9 cellular contexts compared by ENCODE assay signal in the genomic region with DNA sequence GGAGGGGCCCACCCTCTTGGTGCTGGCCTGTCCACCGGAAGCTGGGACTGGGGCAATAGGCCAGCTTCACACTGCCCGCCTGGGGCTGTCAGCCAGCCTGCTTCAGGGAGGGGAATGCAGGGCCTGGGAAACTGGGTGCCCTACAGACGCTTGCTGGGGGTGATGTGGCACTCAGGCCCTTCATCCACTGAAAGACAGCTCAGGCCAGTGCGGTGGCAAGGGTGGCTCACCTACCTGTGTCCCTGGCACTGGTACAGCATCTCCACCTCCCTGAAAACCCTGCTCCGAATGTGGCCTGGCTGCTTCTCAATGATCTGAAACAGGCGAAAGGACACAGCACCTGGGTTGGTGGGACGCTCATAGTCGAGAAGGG. TPM values are rescaled to one million over a fixed set of nuclear protein-coding genes. Genes with fewer than 3 reads are reported as not detected.
DNase-seq lines count a peak whose midpoint lies in the region; ATAC-seq and TF ChIP-seq lines count a peak whose summit lies in the region.
"Had no signal": no experiment of that assay in that cellular context is flagged by ENCODE, and none has a peak within 500 bp of the region (broad histone marks: within the 10 kb centered on the region; RNA-seq: fewer than 3 reads in every experiment).

No MANE protein-coding gene starts in this region.

- peak overlapping the region; percentile 86 for H3K27ac Mint-ChIP-seq in activated naive CD8-positive, alpha-beta T cell treated with anti-CD3 and anti-CD28 coated beads for 36 hours

- H3K27me3 ChIP-seq in right lobe of liver: no peaks in the 10 kb centered on the region

- peak overlapping the region; percentile 74 for H3K4me3 Mint-ChIP-seq in activated naive CD8-positive, alpha-beta T cell treated with anti-CD3 and anti-CD28 coated beads for 36 hours

- DNase-seq in LNCaP clone FGC (ENCODE audit: low read depth) (no peak), right lobe of liver (peak in 1 of 3 donors; percentile 58), substantia nigra (lab: John Stamatoyannopoulos, UW) (peak in 10 of 49 donors; percentile 9 to 55 (median 29)), occipital lobe (lab: John Stamatoyannopoulos, UW) (no peak)
- no peak for DNase-seq in activated naive CD8-positive, alpha-beta T cell treated with anti-CD3 and anti-CD28 coated beads for 36 hours
- DNase-seq: NCI-H1436 treated with DMSO at 0.1 percent for 48 hours had no signal

- H3K9me3 Mint-ChIP-seq in activated naive CD8-positive, alpha-beta T cell treated with anti-CD3 and anti-CD28 coated beads for 36 hours: no peaks in the 10 kb centered on the region

- ATAC-seq in right lobe of liver (no peak), GM18870 (IDR thresholded peaks at IDR 0.05; ENCODE audit: unreplicated experiment) (no peak), HG02610 (IDR thresholded peaks at IDR 0.05; ENCODE audit: unreplicated experiment) (no peak)
- ATAC-seq: activated CD4-positive, CD25-positive, alpha-beta regulatory T cell treated with anti-CD3 and anti-CD28 coated beads, Interleukin-2, amount 50 U/mL, for 24 hours had no signal

- peaks cover 25% of the 10 kb centered on the region for H3K4me1 Mint-ChIP-seq in activated naive CD8-positive, alpha-beta T cell treated with anti-CD3 and anti-CD28 coated beads for 36 hours

- H3K27me3 Mint-ChIP-seq in activated naive CD8-positive, alpha-beta T cell treated with anti-CD3 and anti-CD28 coated beads for 36 hours: no peaks in the 10 kb centered on the region

- H3K4me1 ChIP-seq in right lobe of liver: peaks cover 0 to 86% (median 41%) of the 10 kb centered on the region in 4 donors

- WGBS in right lobe of liver (ENCODE audit: insufficient coverage, low coverage, low lambda C conversion rate, missing lambda C conversion rate): 60% methylated on average over 2 of the region's 8 CpGs

- no peak for TF ChIP-seq POLR2A in right lobe of liver (IDR thresholded peaks at IDR 0.05)

- H3K4me3 ChIP-seq in LNCaP clone FGC (ENCODE audit: low read depth, low read length) (peak overlapping the region; percentile 17; the same call in 1 of the 2 replicates), right lobe of liver (no peak overlapping the region)

- peaks cover 14% of the 10 kb centered on the region for H3K36me3 Mint-ChIP-seq in activated naive CD8-positive, alpha-beta T cell treated with anti-CD3 and anti-CD28 coated beads for 36 hours

- intact Hi-C loops in right lobe of liver (cut with DNase I): no loop called here

- TF ChIP-seq CTCF in LNCaP clone FGC (IDR thresholded peaks at IDR 0.05; ENCODE audit: control insufficient read depth, extremely low read depth, insufficient read depth) (no peak), right lobe of liver (IDR thresholded peaks at IDR 0.05) (no peak)

- peak overlapping the region in 2 of 3 donors; percentile 74 to 93 for H3K27ac ChIP-seq in right lobe of liver
- H3K27ac ChIP-seq in substantia nigra (ENCODE audit: low read depth, low read length, poor library complexity, severe bottlenecking): peak overlapping the region; percentile 92

- no peaks in the 10 kb centered on the region for H3K9me3 ChIP-seq in right lobe of liver

- H3K36me3 ChIP-seq in right lobe of liver: peaks cover 0 to 74% (median 25%) of the 10 kb centered on the region in 4 donors

RNA-seq across cellular contexts. Expression of a gene that starts 7.8 kb away (rescaled TPM):
- total RNA-seq in activated naive CD8-positive, alpha-beta T cell treated with anti-CD3 and anti-CD28 coated beads for 36 hours: 100 to 1,000 TPM; 230 to 232 TPM
- total RNA-seq in right lobe of liver (100 to 1,000 TPM in 4 of 6 experiments, 10 to 100 TPM in 2; 80.5 to 218 (median 117) TPM), occipital lobe (16.8 TPM)

RNA-seq across cellular contexts. Expression of a gene that starts 27.7 kb away (rescaled TPM):
- total RNA-seq in activated naive CD8-positive, alpha-beta T cell treated with anti-CD3 and anti-CD28 coated beads for 36 hours: 10 to 100 TPM; 22.1 to 26.2 TPM
- total RNA-seq in right lobe of liver (10 to 100 TPM; 22.2 to 42.6 (median 29.2) TPM), occipital lobe (49.1 TPM)

RNA-seq across cellular contexts. Expression of a gene that starts 52.9 kb away (rescaled TPM):
- total RNA-seq in activated naive CD8-positive, alpha-beta T cell treated with anti-CD3 and anti-CD28 coated beads for 36 hours: 100 to 1,000 TPM; 147 to 153 TPM
- total RNA-seq in right lobe of liver (10 to 100 TPM in 4 of 6 experiments, 1 to 10 TPM in 2; 8.3 to 13.8 (median 10.8) TPM), occipital lobe (14.2 TPM)

RNA-seq across cellular contexts. Expression of a gene that starts 53.5 kb away (rescaled TPM):
- total RNA-seq in activated naive CD8-positive, alpha-beta T cell treated with anti-CD3 and anti-CD28 coated beads for 36 hours: 10 to 100 TPM; 12.4 to 12.6 TPM
- 1 to 10 TPM in 5 of 6 experiments, not detected in 1; 1.2 to 6.9 (median 4.2) TPM for total RNA-seq in right lobe of liver
- total RNA-seq in occipital lobe: 2.2 TPM
